ENCODE assay signal across 8 cellular contexts in genomic region chr17:40100419-40100668, GRCh38. TPM values are rescaled to one million over a fixed set of nuclear protein-coding genes. Genes with fewer than 3 reads are reported as not detected.
A peak's percentile ranks its signal among the peaks of the same experiment; 100 is the strongest.
DNase-seq lines count a peak whose midpoint lies in the region; ATAC-seq, FAIRE-seq and TF ChIP-seq lines count a peak whose summit lies in the region.

TSS of gene NR1D1 (minus strand) at chr17:40100589. CDS start at chr17:40100094, 495 bp downstream.

- TF ChIP-seq CTCF in activated B cell treated with CpG ODN at 0.5 μM for 24 hours (IDR thresholded peaks at IDR 0.05) (no peak), sigmoid colon (IDR thresholded peaks at IDR 0.05) (no peak), D721Med (IDR thresholded peaks at IDR 0.05; ENCODE audit: insufficient read depth, missing control alignments) (no peak)

- H3K4me1 ChIP-seq in sigmoid colon = peaks cover 0 to 81% (median 79%) of the 10 kb centered on the region in 4 donors

- peaks cover 64% of the 10 kb centered on the region for H3K4me1 Mint-ChIP-seq in activated B cell treated with CpG ODN at 0.5 μM for 24 hours

- H3K27me3 Mint-ChIP-seq in activated B cell treated with CpG ODN at 0.5 μM for 24 hours = no peaks in the 10 kb centered on the region

- in situ Hi-C loops in GM18951 (cut with MboI; ENCODE audit: low sequenced_read_pairs, unreplicated experiment) = no loop called here

- DNase-seq in activated B cell treated with CpG ODN at 0.5 μM for 24 hours (no peak), cardiac septum (ENCODE audit: low spot score) (no peak), sigmoid colon (no peak), D721Med (ENCODE audit: insufficient read length, low spot score) (no peak)

- POLR2A ChIA-PET in activated B cell treated with CpG ODN at 0.5 μM for 24 hours (lab: Charles Lee) = interaction anchor here (0.6 to 7.8 kb wide), 17 partner anchors 8 to 1830 kb away, joined by 3 to 113 read pairs (median 4); partner anchors contain the start of genes CASC3, MED24, ODAD4 and PSMD3

- TF ChIP-seq POLR2A in GM18951 (IDR thresholded peaks at IDR 0.05; ENCODE audit: extremely low read depth, insufficient read depth, insufficient read length) (peak; percentile 65), sigmoid colon (IDR thresholded peaks at IDR 0.05) (peak; percentile 91 to 94)

- peak within 1 kb of the TSS; percentile 97 to 100 (median 98) for H3K27ac ChIP-seq in sigmoid colon

- no peaks in the 10 kb centered on the region for H3K9me3 Mint-ChIP-seq in activated B cell treated with CpG ODN at 0.5 μM for 24 hours

- no peaks in the 10 kb centered on the region for H3K9me3 ChIP-seq in sigmoid colon

- intact Hi-C loops in activated B cell treated with CpG ODN at 0.5 μM for 24 hours (cut with micrococcal nuclease) = loop anchor here (1.0 kb wide), 2 partner anchors 8 to 46 kb away; partner anchors contain the start of gene MED24
- intact Hi-C loops in cardiac septum (cut with DNase I) = loop anchor here (1.0 kb wide), 1 partner anchor 8 kb away; no protein-coding TSS in a partner anchor
- intact Hi-C loops in sigmoid colon (cut with DNase I) = loop anchor here (5.0 kb wide), 1 partner anchor 242 kb away; no protein-coding TSS in a partner anchor

- H3K4me3 ChIP-seq in sigmoid colon = peak within 1 kb of the TSS; percentile 69 to 97 (median 90)

- peaks cover 17 to 20% (median 19%) of the 10 kb centered on the region in 4 donors for H3K36me3 ChIP-seq in sigmoid colon

- H3K4me3 Mint-ChIP-seq in activated B cell treated with CpG ODN at 0.5 μM for 24 hours = peak within 1 kb of the TSS; percentile 91

- no peak for FAIRE-seq in D721Med (lab: Jason Lieb, UNC)

- no peak for ATAC-seq in activated B cell treated with CpG ODN at 0.5 μM for 24 hours (ENCODE audit: low read depth)
- no peak for ATAC-seq in GM19455 (IDR thresholded peaks at IDR 0.05; ENCODE audit: unreplicated experiment)
- ATAC-seq in HG03571 (IDR thresholded peaks at IDR 0.05; ENCODE audit: unreplicated experiment) = no peak
- no peak for ATAC-seq in GM19452 (IDR thresholded peaks at IDR 0.05; ENCODE audit: unreplicated experiment)

- H3K27ac Mint-ChIP-seq in activated B cell treated with CpG ODN at 0.5 μM for 24 hours = peak within 1 kb of the TSS; percentile 90

- WGBS in sigmoid colon, 2 donors = 0 to 1% methylated on average over 16 of the region's 16 CpGs

- TF ChIP-seq EP300 in sigmoid colon (IDR thresholded peaks at IDR 0.05) = peak in 1 of 4 donors; percentile 43

- peaks cover 16% of the 10 kb centered on the region for H3K36me3 Mint-ChIP-seq in activated B cell treated with CpG ODN at 0.5 μM for 24 hours (ENCODE audit: low read depth)

- CTCF ChIA-PET in activated B cell treated with CpG ODN at 0.5 μM for 24 hours (lab: Charles Lee) = interaction anchor here (0.9 to 9.1 kb wide), 4 partner anchors 12 to 91 kb away, joined by 4 to 79 read pairs (median 10); no protein-coding TSS in a partner anchor

- no peaks in the 10 kb centered on the region for H3K27me3 ChIP-seq in sigmoid colon

RNA-seq across cellular contexts. Expression of gene NR1D1, which starts in this region (rescaled TPM):
- total RNA-seq in activated B cell treated with CpG ODN at 0.5 μM for 24 hours = 5.5 and 6.1 TPM in 2 replicates
- 25.8 TPM for total RNA-seq in cardiac septum
- total RNA-seq in sigmoid colon = 10 to 100 TPM in 3 of 4 donors, 1 to 10 TPM in 1; 4.1 to 12.8 (median 11.9) TPM
- 10 to 100 TPM in 1 of 3 donors, 1 to 10 TPM in 2; 4.4 to 11.4 (median 8.1) TPM for polyA plus RNA-seq in sigmoid colon
